Comparison of ENCODE assay signal across 2 cellular contexts in genomic region chr22:38569181-38569971, GRCh38.
TF ChIP-seq lines count a peak whose summit lies in the region.

No MANE protein-coding gene starts in this region.

TF ChIP-seq in SK-N-SH, 30 proteins besides CTCF, POLR2A, EP300 and RAD21 (continued from another document):
- TF ChIP-seq REST (IDR thresholded peaks at IDR 0.05; ENCODE audit: low read depth, low read length) (no peak), JUND (IDR thresholded peaks at IDR 0.05) (no peak), MAX (IDR thresholded peaks at IDR 0.05; ENCODE audit: low read depth) (no peak), TCF12 (IDR thresholded peaks at IDR 0.05) (no peak), MXI1 (IDR thresholded peaks at IDR 0.05; ENCODE audit: low read depth, low read length) (no peak), GATA2 (CRISPR knock-in tag; IDR thresholded peaks at IDR 0.05) (no peak), FOXJ3 (CRISPR knock-in tag; IDR thresholded peaks at IDR 0.05) (no peak), CHD2 (IDR thresholded peaks at IDR 0.05; ENCODE audit: low read length, partially characterized antibody) (no peak), POLR2AphosphoS5 (IDR thresholded peaks at IDR 0.05; ENCODE audit: low read depth, low read length) (no peak), FOXM1 (IDR thresholded peaks at IDR 0.05; ENCODE audit: low read depth) (no peak), RCOR1 (IDR thresholded peaks at IDR 0.05; ENCODE audit: low read length) (no peak), RXRA (IDR thresholded peaks at IDR 0.05; ENCODE audit: borderline replicate concordance, low read depth) (no peak)

TF ChIP-seq in SK-N-SH treated with all-trans-retinoic acid at 6 μM for 48 hours, 23 proteins besides CTCF, POLR2A, EP300 and RAD21 (continued from another document):
- no peak for TF ChIP-seq ZNF565 (CRISPR knock-in tag; conservative IDR thresholded peaks at IDR 0.05; ENCODE audit: low read depth)
